Comparison of ENCODE assay signal across 18 cellular contexts in genomic region chr17:66514227-66514806, GRCh38.
DNase-seq lines count a peak whose midpoint lies in the region; ATAC-seq and TF ChIP-seq lines count a peak whose summit lies in the region.
"Had no signal": no experiment of that assay in that cellular context is flagged by ENCODE, and none has a peak within 500 bp of the region (broad histone marks: within the 10 kb centered on the region; RNA-seq: fewer than 3 reads in every experiment).

No MANE protein-coding gene starts in this region.

- H3K9me3 Mint-ChIP-seq in activated T-cell treated with anti-CD3 and anti-CD28 coated beads, Interleukin-2, amount 50 U/mL, for 4 hours, result no peaks in the 10 kb centered on the region
- H3K9me3 Mint-ChIP-seq: central memory CD8-positive, alpha-beta T cell; endodermal cell; natural killer cell treated with Interleukin-12 subunit alpha and Interleukin-12 subunit beta and Interleukin-15 and Interleukin-18, amount 100 ng/mL, for 72 hours; WTC11 had no signal

- peaks cover 22% of the 10 kb centered on the region for H3K36me3 Mint-ChIP-seq in activated T-cell treated with anti-CD3 and anti-CD28 coated beads, Interleukin-2, amount 50 U/mL, for 4 hours (ENCODE audit: insufficient read depth)
- H3K36me3 Mint-ChIP-seq: natural killer cell treated with Interleukin-12 subunit alpha and Interleukin-12 subunit beta and Interleukin-15 and Interleukin-18, amount 100 ng/mL, for 72 hours; WTC11 had no signal

- ATAC-seq in activated T-cell treated with anti-CD3 and anti-CD28 coated beads, Interleukin-2, amount 50 U/mL, for 4 hours, result peak; percentile 80
- ATAC-seq in GM18505 (IDR thresholded peaks at IDR 0.05; ENCODE audit: unreplicated experiment), result no peak
- no peak for ATAC-seq in GM18870 (IDR thresholded peaks at IDR 0.05; ENCODE audit: unreplicated experiment)
- ATAC-seq: WTC11 had no signal

- H3K27me3 Mint-ChIP-seq in activated T-cell treated with anti-CD3 and anti-CD28 coated beads, Interleukin-2, amount 50 U/mL, for 4 hours (ENCODE audit: low read depth), result no peaks in the 10 kb centered on the region
- H3K27me3 Mint-ChIP-seq: central memory CD8-positive, alpha-beta T cell had no signal

- no peak for TF ChIP-seq POLR2A in GM18505 (IDR thresholded peaks at IDR 0.05; ENCODE audit: borderline replicate concordance, extremely low read depth, insufficient read depth, insufficient read length)

- no peak overlapping the region for H3K4me3 Mint-ChIP-seq in activated T-cell treated with anti-CD3 and anti-CD28 coated beads, Interleukin-2, amount 50 U/mL, for 4 hours
- H3K4me3 Mint-ChIP-seq: central memory CD8-positive, alpha-beta T cell; endodermal cell; natural killer cell treated with Interleukin-12 subunit alpha and Interleukin-12 subunit beta and Interleukin-15 and Interleukin-18, amount 100 ng/mL, for 72 hours; WTC11 had no signal

- peaks cover 75% of the 10 kb centered on the region for H3K4me1 Mint-ChIP-seq in activated T-cell treated with anti-CD3 and anti-CD28 coated beads, Interleukin-2, amount 50 U/mL, for 4 hours (ENCODE audit: low read depth)
- H3K4me1 Mint-ChIP-seq: endodermal cell had no signal

- peak; percentile 32 for DNase-seq in AG08395 (ENCODE audit: low spot score)
- peak; percentile 50 for DNase-seq in EL
- no peak for DNase-seq in activated T-cell treated with anti-CD3 and anti-CD28 coated beads, Interleukin-2, amount 50 U/mL, for 4 hours
- DNase-seq in iris pigment epithelial cell (ENCODE audit: low read depth), result peak; percentile 71
- DNase-seq in effector CD4-positive, alpha-beta T cell, result no peak
- DNase-seq: activated gamma-delta T cell, DMS79 treated with DMSO at 0.1 percent for 48 hours, endodermal cell, H7, MM.1S, NCI-H187 treated with DMSO at 0.1 percent for 48 hours, NCI-H526, Peyer's patch had no signal

Comparison
In these comparisons a context has a peak if more than half of its experiments do, and no peak if none do; other contexts are left out.
1. DNase-seq: peak in AG08395 (single experiment), EL (single experiment) and iris pigment epithelial cell (single experiment); none in activated T-cell treated with anti-CD3 and anti-CD28 coated beads, Interleukin-2, amount 50 U/mL, for 4 hours (single experiment) and effector CD4-positive, alpha-beta T cell (single experiment).
2. ATAC-seq: peak in activated T-cell treated with anti-CD3 and anti-CD28 coated beads, Interleukin-2, amount 50 U/mL, for 4 hours (2 of 2); none in GM18505 (single experiment) and GM18870 (single experiment).